In genomic region chr1:7663451-7664146, GRCh38 we compare ENCODE assay signal across 37 cellular contexts.
"Had no signal": no experiment of that assay in that cellular context is flagged by ENCODE, and none has a peak within 500 bp of the region (broad histone marks: within the 10 kb centered on the region; RNA-seq: fewer than 3 reads in every experiment).

No MANE protein-coding gene starts in this region.

- H3K4me1 ChIP-seq: ascending aorta had no signal

- H3K4me3 ChIP-seq: ascending aorta, cardiac muscle cell had no signal

- DNase-seq: activated CD4-positive, alpha-beta memory T cell treated with anti-CD3 and anti-CD28 coated beads, Interleukin-2, amount 10 ng/mL, durations not matched to agents 7 days and 5 days; activated CD4-positive, alpha-beta T cell treated with anti-CD3 and anti-CD28 coated beads for 1 hour; activated CD4-positive, alpha-beta T cell treated with anti-CD3 and anti-CD28 coated beads for 36 hours; activated CD4-positive, alpha-beta T cell treated with anti-CD3 and anti-CD28 coated beads for 48 hours; activated CD4-positive, alpha-beta T cell treated with anti-CD3 and anti-CD28 coated beads, Interleukin-2, amount 10 ng/mL, durations not matched to agents 7 days and 5 days; activated CD4-positive, alpha-beta T cell treated with anti-CD3 and anti-CD28 coated beads, Interleukin-2, amount 50 U/mL, for 48 hours; activated CD4-positive, CD25-positive, alpha-beta regulatory T cell; activated CD8-positive, alpha-beta memory T cell treated with anti-CD3 and anti-CD28 coated beads for 24 hours; activated CD8-positive, alpha-beta memory T cell treated with anti-CD3 and anti-CD28 coated beads, Interleukin-2, amount 10 ng/mL, durations not matched to agents 7 days and 5 days; activated CD8-positive, alpha-beta memory T cell treated with anti-CD3 and anti-CD28 coated beads, Interleukin-2, amount 50 U/mL, for 48 hours; activated CD8-positive, alpha-beta T cell treated with anti-CD3 and anti-CD28 coated beads, Interleukin-2, amount 10 ng/mL, durations not matched to agents 7 days and 5 days; activated effector memory CD4-positive, alpha-beta T cell treated with Interleukin-2 at 50 U/mL for 16 hours; activated gamma-delta T cell; activated naive CD4-positive, alpha-beta T cell treated with anti-CD3 and anti-CD28 coated beads for 36 hours; activated naive CD4-positive, alpha-beta T cell treated with anti-CD3 and anti-CD28 coated beads, Interleukin-2, amount 50 U/mL, for 16 hours; activated naive CD8-positive, alpha-beta T cell treated with anti-CD3 and anti-CD28 coated beads, Interleukin-2, amount 10 ng/mL, durations not matched to agents 7 days and 5 days; activated naive CD8-positive, alpha-beta T cell treated with anti-CD3 and anti-CD28 coated beads, Interleukin-2, amount 50 U/mL, for 24 hours; activated T-cell treated with anti-CD3 and anti-CD28 coated beads, Interleukin-2, amount 50 U/mL, for 24 hours; activated T-cell treated with anti-CD3 and anti-CD28 coated beads, Interleukin-2, amount 50 U/mL, for 48 hours; amygdala; anterior cingulate cortex; brain microvascular endothelial cell; caudate nucleus; cerebellar nuclear complex; SW 1271; T-helper 1 cell; T-helper 2 cell; T-helper 9 cell had no signal

- ATAC-seq: activated CD4-positive, alpha-beta T cell treated with anti-CD3 and anti-CD28 coated beads for 36 hours; activated CD4-positive, CD25-positive, alpha-beta regulatory T cell treated with anti-CD3 and anti-CD28 coated beads, Interleukin-2, amount 50 U/mL, for 24 hours; activated CD8-positive, alpha-beta memory T cell treated with anti-CD3 and anti-CD28 coated beads, Interleukin-2, amount 10 ng/mL, durations not matched to agents 7 days and 5 days; activated CD8-positive, alpha-beta T cell treated with anti-CD3 and anti-CD28 coated beads, Interleukin-2, amount 10 ng/mL, durations not matched to agents 7 days and 5 days; activated naive CD4-positive, alpha-beta T cell treated with anti-CD3 and anti-CD28 coated beads, Interleukin-2, amount 50 U/mL, for 72 hours; activated naive CD8-positive, alpha-beta T cell treated with anti-CD3 and anti-CD28 coated beads, Interleukin-2, amount 50 U/mL, for 24 hours had no signal

- H3K36me3 Mint-ChIP-seq: activated CD8-positive, alpha-beta memory T cell treated with anti-CD3 and anti-CD28 coated beads, Interleukin-2, amount 10 ng/mL, durations not matched to agents 7 days and 5 days; activated naive CD4-positive, alpha-beta T cell treated with anti-CD3 and anti-CD28 coated beads, Interleukin-2, amount 50 U/mL, for 72 hours; activated naive CD8-positive, alpha-beta T cell treated with anti-CD3 and anti-CD28 coated beads, Interleukin-2, amount 10 ng/mL, durations not matched to agents 7 days and 5 days had no signal

- H3K36me3 ChIP-seq: ascending aorta, brain microvascular endothelial cell, cardiac muscle cell had no signal

- H3K4me1 Mint-ChIP-seq: activated CD4-positive, alpha-beta memory T cell treated with anti-CD3 and anti-CD28 coated beads, Interleukin-2, amount 10 ng/mL, durations not matched to agents 7 days and 5 days; activated CD4-positive, alpha-beta T cell treated with anti-CD3 and anti-CD28 coated beads for 36 hours; activated CD4-positive, alpha-beta T cell treated with anti-CD3 and anti-CD28 coated beads, Interleukin-2, amount 10 ng/mL, durations not matched to agents 7 days and 5 days; activated naive CD8-positive, alpha-beta T cell treated with anti-CD3 and anti-CD28 coated beads, Interleukin-2, amount 10 ng/mL, durations not matched to agents 7 days and 5 days had no signal

- H3K27me3 ChIP-seq: ascending aorta, brain microvascular endothelial cell, cardiac muscle cell had no signal

- H3K9me3 Mint-ChIP-seq: activated CD4-positive, alpha-beta memory T cell treated with anti-CD3 and anti-CD28 coated beads, Interleukin-2, amount 10 ng/mL, durations not matched to agents 7 days and 5 days; activated CD4-positive, alpha-beta T cell treated with anti-CD3 and anti-CD28 coated beads, Interleukin-2, amount 10 ng/mL, durations not matched to agents 7 days and 5 days; activated naive CD4-positive, alpha-beta T cell treated with anti-CD3 and anti-CD28 coated beads for 36 hours; activated naive CD4-positive, alpha-beta T cell treated with anti-CD3 and anti-CD28 coated beads, Interleukin-2, amount 50 U/mL, for 72 hours; activated naive CD8-positive, alpha-beta T cell treated with anti-CD3 and anti-CD28 coated beads, Interleukin-2, amount 10 ng/mL, durations not matched to agents 7 days and 5 days; activated naive CD8-positive, alpha-beta T cell treated with anti-CD3 and anti-CD28 coated beads, Interleukin-2, amount 50 U/mL, for 24 hours; activated T-cell treated with anti-CD3 and anti-CD28 coated beads, Interleukin-2, amount 50 U/mL, for 24 hours; activated T-helper 2 cell treated with anti-CD3 and anti-CD28 coated beads, Interferon-gamma antibody, Interleukin-2, Interleukin-4, amounts not matched to agents 10 μg/mL and 5 μg/mL and 100 μg/mL, durations not matched to agents 14 hours and 24 hours and 36 hours; central memory CD8-positive, alpha-beta T cell; T-helper 1 cell treated with Interleukin-12 subunit alpha and Interleukin-12 subunit beta and Interleukin-4 antibody, amounts not matched to agents 30 μg/mL and 1 μg/mL, for 36 hours; T-helper 2 cell treated with Interferon-gamma antibody and Interleukin-4, amounts not matched to agents 5 μg/mL and 100 μg/mL, for 36 hours had no signal

- H3K27ac ChIP-seq: ascending aorta, brain microvascular endothelial cell, cardiac muscle cell, VCaP had no signal

- H3K27ac Mint-ChIP-seq: activated CD4-positive, alpha-beta memory T cell treated with anti-CD3 and anti-CD28 coated beads, Interleukin-2, amount 10 ng/mL, durations not matched to agents 7 days and 5 days; activated CD4-positive, alpha-beta T cell treated with anti-CD3 and anti-CD28 coated beads for 36 hours; activated CD4-positive, alpha-beta T cell treated with anti-CD3 and anti-CD28 coated beads, Interleukin-2, amount 10 ng/mL, durations not matched to agents 7 days and 5 days; activated CD8-positive, alpha-beta memory T cell treated with anti-CD3 and anti-CD28 coated beads, Interleukin-2, amount 10 ng/mL, durations not matched to agents 7 days and 5 days; activated CD8-positive, alpha-beta T cell treated with anti-CD3 and anti-CD28 coated beads, Interleukin-2, amount 10 ng/mL, durations not matched to agents 7 days and 5 days; activated naive CD4-positive, alpha-beta T cell treated with anti-CD3 and anti-CD28 coated beads for 36 hours; activated naive CD4-positive, alpha-beta T cell treated with anti-CD3 and anti-CD28 coated beads, Interleukin-2, amount 50 U/mL, for 72 hours; activated naive CD8-positive, alpha-beta T cell treated with anti-CD3 and anti-CD28 coated beads, Interleukin-2, amount 10 ng/mL, durations not matched to agents 7 days and 5 days; activated naive CD8-positive, alpha-beta T cell treated with anti-CD3 and anti-CD28 coated beads, Interleukin-2, amount 50 U/mL, for 24 hours; activated T-cell treated with anti-CD3 and anti-CD28 coated beads, Interleukin-2, amount 50 U/mL, for 24 hours; activated T-helper 2 cell treated with anti-CD3 and anti-CD28 coated beads, Interferon-gamma antibody, Interleukin-2, Interleukin-4, amounts not matched to agents 10 μg/mL and 5 μg/mL and 100 μg/mL, durations not matched to agents 14 hours and 24 hours and 36 hours; T-helper 1 cell treated with Interleukin-12 subunit alpha and Interleukin-12 subunit beta and Interleukin-4 antibody, amounts not matched to agents 30 μg/mL and 1 μg/mL, for 36 hours; T-helper 2 cell treated with Interferon-gamma antibody and Interleukin-4, amounts not matched to agents 5 μg/mL and 100 μg/mL, for 36 hours had no signal

- H3K9me3 ChIP-seq: ascending aorta had no signal

- H3K27me3 Mint-ChIP-seq: activated CD4-positive, alpha-beta memory T cell treated with anti-CD3 and anti-CD28 coated beads, Interleukin-2, amount 10 ng/mL, durations not matched to agents 7 days and 5 days; activated CD4-positive, alpha-beta T cell treated with anti-CD3 and anti-CD28 coated beads for 36 hours; activated CD4-positive, alpha-beta T cell treated with anti-CD3 and anti-CD28 coated beads, Interleukin-2, amount 10 ng/mL, durations not matched to agents 7 days and 5 days; activated CD8-positive, alpha-beta memory T cell treated with anti-CD3 and anti-CD28 coated beads, Interleukin-2, amount 10 ng/mL, durations not matched to agents 7 days and 5 days; activated naive CD8-positive, alpha-beta T cell treated with anti-CD3 and anti-CD28 coated beads, Interleukin-2, amount 10 ng/mL, durations not matched to agents 7 days and 5 days; activated naive CD8-positive, alpha-beta T cell treated with anti-CD3 and anti-CD28 coated beads, Interleukin-2, amount 50 U/mL, for 24 hours; activated T-cell treated with anti-CD3 and anti-CD28 coated beads, Interleukin-2, amount 50 U/mL, for 24 hours had no signal

- H3K4me3 Mint-ChIP-seq: activated CD4-positive, alpha-beta memory T cell treated with anti-CD3 and anti-CD28 coated beads, Interleukin-2, amount 10 ng/mL, durations not matched to agents 7 days and 5 days; activated CD4-positive, alpha-beta T cell treated with anti-CD3 and anti-CD28 coated beads for 36 hours; activated CD4-positive, alpha-beta T cell treated with anti-CD3 and anti-CD28 coated beads, Interleukin-2, amount 10 ng/mL, durations not matched to agents 7 days and 5 days; activated CD8-positive, alpha-beta memory T cell treated with anti-CD3 and anti-CD28 coated beads, Interleukin-2, amount 10 ng/mL, durations not matched to agents 7 days and 5 days; activated CD8-positive, alpha-beta T cell treated with anti-CD3 and anti-CD28 coated beads, Interleukin-2, amount 10 ng/mL, durations not matched to agents 7 days and 5 days; activated naive CD4-positive, alpha-beta T cell treated with anti-CD3 and anti-CD28 coated beads for 36 hours; activated naive CD8-positive, alpha-beta T cell treated with anti-CD3 and anti-CD28 coated beads, Interleukin-2, amount 10 ng/mL, durations not matched to agents 7 days and 5 days; activated naive CD8-positive, alpha-beta T cell treated with anti-CD3 and anti-CD28 coated beads, Interleukin-2, amount 50 U/mL, for 24 hours; activated T-cell treated with anti-CD3 and anti-CD28 coated beads, Interleukin-2, amount 50 U/mL, for 24 hours; central memory CD8-positive, alpha-beta T cell; T-helper 1 cell treated with Interleukin-12 subunit alpha and Interleukin-12 subunit beta and Interleukin-4 antibody, amounts not matched to agents 30 μg/mL and 1 μg/mL, for 36 hours; T-helper 2 cell treated with Interferon-gamma antibody and Interleukin-4, amounts not matched to agents 5 μg/mL and 100 μg/mL, for 36 hours had no signal
